1 cellular context compared by ENCODE assay signal in the genomic region with DNA sequence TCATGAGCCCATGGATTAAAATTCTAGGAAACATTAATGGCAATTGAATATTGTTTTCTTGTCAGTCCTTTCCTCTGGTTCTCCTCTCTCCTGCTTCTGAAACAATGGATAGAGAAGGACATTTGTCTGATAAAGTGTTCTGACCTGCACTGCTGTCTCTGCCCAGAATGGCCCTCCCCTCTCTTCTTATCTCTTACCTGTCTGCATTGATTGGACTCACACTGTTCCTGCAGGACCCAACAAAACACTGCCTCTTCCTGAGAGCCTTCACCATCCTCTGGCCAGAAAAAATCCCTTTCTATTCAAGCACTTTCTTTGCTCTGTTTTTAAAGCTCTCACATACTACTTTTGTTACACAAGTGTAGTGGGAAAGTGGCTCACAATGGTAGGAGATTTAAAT.
TF ChIP-seq lines count a peak whose summit lies in the region.

No MANE protein-coding gene starts in this region.

TF ChIP-seq in H1, 55 proteins besides CTCF, POLR2A, EP300 and RAD21:
- no peak for TF ChIP-seq NANOG (IDR thresholded peaks at IDR 0.05; ENCODE audit: insufficient read depth, low read depth, low read length, poor library complexity, severe bottlenecking)
- TF ChIP-seq RFX5 (IDR thresholded peaks at IDR 0.05; ENCODE audit: borderline replicate concordance, low read depth, low read length), result no peak
- no peak for TF ChIP-seq SUZ12 (IDR thresholded peaks at IDR 0.05; ENCODE audit: low read length)
- no peak for TF ChIP-seq ASH2L (IDR thresholded peaks at IDR 0.05; ENCODE audit: low read length)
- TF ChIP-seq CBX5 (IDR thresholded peaks at IDR 0.05; ENCODE audit: low read depth, low read length), result no peak
- no peak for TF ChIP-seq BACH1 (IDR thresholded peaks at IDR 0.05; ENCODE audit: low read length)
- no peak for TF ChIP-seq TAF1 (IDR thresholded peaks at IDR 0.05; ENCODE audit: low read depth, low read length)
- no peak for TF ChIP-seq JUND (IDR thresholded peaks at IDR 0.05; ENCODE audit: low read length)
- no peak for TF ChIP-seq MAFK (IDR thresholded peaks at IDR 0.05; ENCODE audit: low read depth, low read length)
- TF ChIP-seq CEBPB (IDR thresholded peaks at IDR 0.05; ENCODE audit: low read depth, low read length), result no peak
- no peak for TF ChIP-seq GABPA (IDR thresholded peaks at IDR 0.05; ENCODE audit: borderline replicate concordance, insufficient read depth, low read length)
